Comparison of ENCODE assay signal across 2 cellular contexts in the genomic region with DNA sequence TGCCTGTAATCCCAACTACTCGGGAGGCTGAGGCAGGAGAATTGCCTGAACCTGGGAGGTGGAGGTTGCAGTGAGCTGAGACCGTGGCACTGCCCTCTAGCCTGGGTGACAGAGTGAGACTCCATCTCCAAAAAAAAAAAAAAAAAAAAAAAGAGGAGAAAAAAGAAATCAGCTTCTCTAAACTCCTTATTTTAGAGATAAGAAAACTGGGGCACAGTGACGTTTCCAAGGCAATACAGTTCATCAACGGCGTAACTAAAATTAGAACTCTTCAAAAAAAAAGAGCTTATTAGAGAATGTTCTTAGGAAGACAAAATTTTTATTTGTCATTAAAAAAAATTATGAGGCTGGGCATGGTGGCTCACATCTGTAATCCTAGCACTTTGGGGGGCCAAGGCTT. TPM values are rescaled to one million over a fixed set of nuclear protein-coding genes. Genes with fewer than 3 reads are reported as not detected.
"Had no signal": no experiment of that assay in that cellular context is flagged by ENCODE, and none has a peak within 500 bp of the region (broad histone marks: within the 10 kb centered on the region; RNA-seq: fewer than 3 reads in every experiment).

No MANE protein-coding gene starts in this region.

RNA-seq across cellular contexts. Expression of gene NKAIN1, which starts 22.7 kb away (rescaled TPM):
- total RNA-seq: LHCN-M2, MCF 10A had no signal
